In genomic region chr1:168688679-168689657, GRCh38 we compare ENCODE assay signal across 1 cellular context.
TF ChIP-seq lines count a peak whose summit lies in the region.

No MANE protein-coding gene starts in this region.

TF ChIP-seq in HepG2, 621 proteins besides CTCF, POLR2A, EP300 and RAD21 (continued from another document and continues in another):
- TF ChIP-seq, protein P1, sequence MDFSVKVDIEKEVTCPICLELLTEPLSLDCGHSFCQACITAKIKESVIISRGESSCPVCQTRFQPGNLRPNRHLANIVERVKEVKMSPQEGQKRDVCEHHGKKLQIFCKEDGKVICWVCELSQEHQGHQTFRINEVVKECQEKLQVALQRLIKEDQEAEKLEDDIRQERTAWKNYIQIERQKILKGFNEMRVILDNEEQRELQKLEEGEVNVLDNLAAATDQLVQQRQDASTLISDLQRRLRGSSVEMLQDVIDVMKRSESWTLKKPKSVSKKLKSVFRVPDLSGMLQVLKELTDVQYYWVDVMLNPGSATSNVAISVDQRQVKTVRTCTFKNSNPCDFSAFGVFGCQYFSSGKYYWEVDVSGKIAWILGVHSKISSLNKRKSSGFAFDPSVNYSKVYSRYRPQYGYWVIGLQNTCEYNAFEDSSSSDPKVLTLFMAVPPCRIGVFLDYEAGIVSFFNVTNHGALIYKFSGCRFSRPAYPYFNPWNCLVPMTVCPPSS (IDR thresholded peaks at IDR 0.05) = no peak
- TF ChIP-seq FOXO1 (CRISPR knock-in tag; IDR thresholded peaks at IDR 0.05) = peak; percentile 95
- no peak for TF ChIP-seq NONO (IDR thresholded peaks at IDR 0.05)
- TF ChIP-seq NONO (CRISPR knock-in tag; conservative IDR thresholded peaks at IDR 0.05) = peak; percentile 47; the same call in 1 of the 2 replicates
- TF ChIP-seq ATF3 (CRISPR knock-in tag; IDR thresholded peaks at IDR 0.05) = peak; percentile 72
- TF ChIP-seq, protein P2, sequence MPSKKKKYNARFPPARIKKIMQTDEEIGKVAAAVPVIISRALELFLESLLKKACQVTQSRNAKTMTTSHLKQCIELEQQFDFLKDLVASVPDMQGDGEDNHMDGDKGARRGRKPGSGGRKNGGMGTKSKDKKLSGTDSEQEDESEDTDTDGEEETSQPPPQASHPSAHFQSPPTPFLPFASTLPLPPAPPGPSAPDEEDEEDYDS (CRISPR knock-in tag; IDR thresholded peaks at IDR 0.05) = peak; percentile 44; the same call in 1 of the 2 replicates
- TF ChIP-seq TFE3 (CRISPR knock-in tag; IDR thresholded peaks at IDR 0.05) = 0 out of 2 replicates have a peak, but pooled peaks have one; percentile 40
- peak; percentile 92 for TF ChIP-seq PAXIP1 (CRISPR knock-in tag; conservative IDR thresholded peaks at IDR 0.05)
- 0 out of 2 replicates have a peak, but pooled peaks have one; percentile 38 for TF ChIP-seq ZNF629 (CRISPR knock-in tag; conservative IDR thresholded peaks at IDR 0.05)
- peak; percentile 86 for TF ChIP-seq FOXA1 (IDR thresholded peaks at IDR 0.05)
- TF ChIP-seq FOXA1 (CRISPR knock-in tag; IDR thresholded peaks at IDR 0.05) = peak; percentile 98
- TF ChIP-seq ZNF574 (CRISPR knock-in tag; IDR thresholded peaks at IDR 0.05) = 0 out of 2 replicates have a peak, but pooled peaks have one; percentile 17
- peak; percentile 9; the same call in 1 of the 2 replicates for TF ChIP-seq ZBTB21 (CRISPR knock-in tag; IDR thresholded peaks at IDR 0.05)
- no peak for TF ChIP-seq PAX8 (CRISPR knock-in tag; IDR thresholded peaks at IDR 0.05; ENCODE audit: borderline replicate concordance)
- TF ChIP-seq ZNF670 (CRISPR knock-in tag; IDR thresholded peaks at IDR 0.05; ENCODE audit: borderline replicate concordance) = 0 out of 2 replicates have a peak, but pooled peaks have one; percentile 19
- peak; percentile 68; the same call in 1 of the 2 replicates for TF ChIP-seq HOMEZ (CRISPR knock-in tag; IDR thresholded peaks at IDR 0.05; ENCODE audit: low read depth)
- TF ChIP-seq CREM (IDR thresholded peaks at IDR 0.05) = peak; percentile 67; the same call in 1 of the 2 replicates
- TF ChIP-seq CREM (CRISPR knock-in tag; IDR thresholded peaks at IDR 0.05) = no peak
- TF ChIP-seq KDM1A (CRISPR knock-in tag; IDR thresholded peaks at IDR 0.05) = peak; percentile 76
- peak; percentile 30; the same call in 1 of the 2 replicates for TF ChIP-seq MIER3 (CRISPR knock-in tag; IDR thresholded peaks at IDR 0.05; ENCODE audit: borderline replicate concordance)
- TF ChIP-seq ELF3 (CRISPR knock-in tag; IDR thresholded peaks at IDR 0.05) = peak; percentile 50; the same call in 1 of the 2 replicates
- peak; percentile 49; the same call in 1 of the 2 replicates for TF ChIP-seq ZFX (CRISPR knock-in tag; IDR thresholded peaks at IDR 0.05; ENCODE audit: low read depth)
- no peak for TF ChIP-seq ZKSCAN1 (IDR thresholded peaks at IDR 0.05; ENCODE audit: low read length)
- TF ChIP-seq, protein P3, sequence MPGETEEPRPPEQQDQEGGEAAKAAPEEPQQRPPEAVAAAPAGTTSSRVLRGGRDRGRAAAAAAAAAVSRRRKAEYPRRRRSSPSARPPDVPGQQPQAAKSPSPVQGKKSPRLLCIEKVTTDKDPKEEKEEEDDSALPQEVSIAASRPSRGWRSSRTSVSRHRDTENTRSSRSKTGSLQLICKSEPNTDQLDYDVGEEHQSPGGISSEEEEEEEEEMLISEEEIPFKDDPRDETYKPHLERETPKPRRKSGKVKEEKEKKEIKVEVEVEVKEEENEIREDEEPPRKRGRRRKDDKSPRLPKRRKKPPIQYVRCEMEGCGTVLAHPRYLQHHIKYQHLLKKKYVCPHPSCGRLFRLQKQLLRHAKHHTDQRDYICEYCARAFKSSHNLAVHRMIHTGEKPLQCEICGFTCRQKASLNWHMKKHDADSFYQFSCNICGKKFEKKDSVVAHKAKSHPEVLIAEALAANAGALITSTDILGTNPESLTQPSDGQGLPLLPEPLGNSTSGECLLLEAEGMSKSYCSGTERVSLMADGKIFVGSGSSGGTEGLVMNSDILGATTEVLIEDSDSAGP (CRISPR knock-in tag; IDR thresholded peaks at IDR 0.05; ENCODE audit: borderline replicate concordance) = no peak
- TF ChIP-seq JUND (CRISPR knock-in tag; IDR thresholded peaks at IDR 0.05) = peak; percentile 67; the same call in 1 of the 2 replicates
- peak; percentile 84 for TF ChIP-seq ZKSCAN8 (CRISPR knock-in tag; IDR thresholded peaks at IDR 0.05; ENCODE audit: borderline replicate concordance)
- TF ChIP-seq ELF4 (CRISPR knock-in tag; IDR thresholded peaks at IDR 0.05; ENCODE audit: borderline replicate concordance) = no peak
- 0 out of 2 replicates have a peak, but pooled peaks have one; percentile 32 for TF ChIP-seq MYPOP (CRISPR knock-in tag; IDR thresholded peaks at IDR 0.05)
- 0 out of 2 replicates have a peak, but pooled peaks have one; percentile 8 for TF ChIP-seq NFE2L2 (IDR thresholded peaks at IDR 0.05; ENCODE audit: low read length)
- no peak for TF ChIP-seq ZNF274 (CRISPR knock-in tag; IDR thresholded peaks at IDR 0.05)
- no peak for TF ChIP-seq ZC3H4 (CRISPR knock-in tag; IDR thresholded peaks at IDR 0.05; ENCODE audit: borderline replicate concordance)
- TF ChIP-seq ATF7 (IDR thresholded peaks at IDR 0.05) = no peak
- no peak for TF ChIP-seq ATF7 (CRISPR knock-in tag; IDR thresholded peaks at IDR 0.05)
- peak; percentile 52 to 79; a peak in 3 of 4 replicates for TF ChIP-seq NR2F1 (CRISPR knock-in tag; IDR thresholded peaks at IDR 0.05)
- TF ChIP-seq ZNF354B (CRISPR knock-in tag; IDR thresholded peaks at IDR 0.05) = no peak
- no peak for TF ChIP-seq ZFYVE20 (CRISPR knock-in tag; IDR thresholded peaks at IDR 0.05; ENCODE audit: borderline replicate concordance, low read depth)
- TF ChIP-seq FOXK2 (IDR thresholded peaks at IDR 0.05) = peak; percentile 75
- no peak for TF ChIP-seq UBTF (CRISPR knock-in tag; IDR thresholded peaks at IDR 0.05)
- TF ChIP-seq, protein P4, sequence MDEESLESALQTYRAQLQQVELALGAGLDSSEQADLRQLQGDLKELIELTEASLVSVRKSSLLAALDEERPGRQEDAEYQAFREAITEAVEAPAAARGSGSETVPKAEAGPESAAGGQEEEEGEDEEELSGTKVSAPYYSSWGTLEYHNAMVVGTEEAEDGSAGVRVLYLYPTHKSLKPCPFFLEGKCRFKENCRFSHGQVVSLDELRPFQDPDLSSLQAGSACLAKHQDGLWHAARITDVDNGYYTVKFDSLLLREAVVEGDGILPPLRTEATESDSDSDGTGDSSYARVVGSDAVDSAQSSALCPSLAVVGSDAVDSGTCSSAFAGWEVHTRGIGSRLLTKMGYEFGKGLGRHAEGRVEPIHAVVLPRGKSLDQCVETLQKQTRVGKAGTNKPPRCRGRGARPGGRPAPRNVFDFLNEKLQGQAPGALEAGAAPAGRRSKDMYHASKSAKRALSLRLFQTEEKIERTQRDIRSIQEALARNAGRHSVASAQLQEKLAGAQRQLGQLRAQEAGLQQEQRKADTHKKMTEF (CRISPR knock-in tag; IDR thresholded peaks at IDR 0.05) = peak; percentile 55
- TF ChIP-seq MEIS2 (CRISPR knock-in tag; IDR thresholded peaks at IDR 0.05) = no peak
- peak; percentile 89 for TF ChIP-seq NCOA2 (CRISPR knock-in tag; IDR thresholded peaks at IDR 0.05)
- TF ChIP-seq CEBPG (CRISPR knock-in tag; IDR thresholded peaks at IDR 0.05) = peak; percentile 28
- TF ChIP-seq AKAP8 (CRISPR knock-in tag; IDR thresholded peaks at IDR 0.05) = no peak
- TF ChIP-seq HMGA1 (CRISPR knock-in tag; conservative IDR thresholded peaks at IDR 0.05) = no peak
